Comparison of ENCODE assay signal across 8 cellular contexts in the genomic region with DNA sequence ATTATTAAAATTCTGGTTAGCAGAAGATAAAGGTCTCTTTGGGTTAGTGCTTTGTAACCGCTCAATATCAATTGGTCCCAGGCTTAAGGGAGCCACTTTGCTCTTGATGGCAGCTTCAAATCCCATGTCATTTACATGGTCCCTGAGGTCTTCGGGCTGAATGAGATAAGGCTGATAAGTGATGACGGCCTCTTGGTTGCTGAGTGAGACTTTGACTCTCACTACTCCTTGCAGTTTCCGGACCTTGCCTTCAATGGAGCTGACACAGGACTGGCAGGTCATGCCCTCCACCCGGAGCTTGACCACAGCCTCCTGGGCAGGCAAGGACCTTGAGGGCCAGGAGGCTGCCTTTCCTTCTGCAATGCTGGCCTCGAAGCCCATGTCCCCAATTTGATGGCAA.
"Had no signal": no experiment of that assay in that cellular context is flagged by ENCODE, and none has a peak within 500 bp of the region (broad histone marks: within the 10 kb centered on the region; RNA-seq: fewer than 3 reads in every experiment).

No MANE protein-coding gene starts in this region.

- H3K36me3 ChIP-seq: HAP-1 had no signal

- H3K27ac ChIP-seq: GM23248 had no signal

- DNase-seq: GM23248, GOT3, H7, HFFc6, IMR-90, KBM-7 had no signal

- H3K4me3 Mint-ChIP-seq: HFFc6 had no signal

- H2AFZ ChIP-seq: GM23248 had no signal

- H3K9me3 Mint-ChIP-seq: HFFc6 had no signal

- H3K4me1 ChIP-seq: HAP-1 had no signal

- H3K9me3 ChIP-seq: HAP-1 had no signal

- H3K27ac Mint-ChIP-seq: HFFc6 had no signal

- H3K9ac ChIP-seq: GM23248 had no signal

- ATAC-seq: HCT116 had no signal

- H3K4me3 ChIP-seq: GM23248, HAP-1 had no signal
